Comparison of ENCODE assay signal across 26 cellular contexts in the genomic region with DNA sequence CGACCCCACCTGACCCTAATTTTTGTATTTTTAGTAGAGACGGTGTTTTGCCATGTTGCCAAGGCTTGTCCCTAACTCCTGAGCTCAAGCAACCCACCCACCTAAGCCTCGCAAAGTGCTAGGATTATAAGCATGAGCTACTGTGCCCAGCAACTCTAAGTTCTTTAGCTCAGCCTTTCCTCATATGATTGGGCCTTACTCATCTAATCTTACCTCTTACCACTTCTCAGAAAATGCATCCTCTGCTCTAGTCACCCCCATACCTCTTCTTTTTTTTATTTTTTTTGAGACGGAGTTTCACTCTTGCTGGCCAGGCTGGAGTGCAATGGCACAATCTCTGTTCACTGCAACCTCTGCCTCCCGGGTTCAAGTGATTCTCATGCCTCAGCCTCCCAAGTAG.
"Had no signal": no experiment of that assay in that cellular context is flagged by ENCODE, and none has a peak within 500 bp of the region (broad histone marks: within the 10 kb centered on the region; RNA-seq: fewer than 3 reads in every experiment).

No MANE protein-coding gene starts in this region.

- H3K4me3 Mint-ChIP-seq: mesothelial cell of epicardium; natural killer cell; nephron progenitor cell; neural progenitor cell; stimulated activated naive CD8-positive, alpha-beta T cell treated with anti-CD3 and anti-CD28 coated beads, Interleukin-15, amount 100 ng/mL, for 72 hours; type B pancreatic cell had no signal

- H3K4me1 ChIP-seq: parathyroid adenoma, right atrium auricular region, tibial nerve, uterus had no signal

- H3K4me3 ChIP-seq: hepatocyte, left ventricle myocardium inferior, lung, neural progenitor cell, right atrium auricular region, right lobe of liver, smooth muscle cell, tibial nerve, uterus had no signal

- H3K4me1 Mint-ChIP-seq: natural killer cell; stimulated activated naive CD8-positive, alpha-beta T cell treated with anti-CD3 and anti-CD28 coated beads, Interleukin-15, amount 100 ng/mL, for 72 hours had no signal

- H3K27ac Mint-ChIP-seq: mesothelial cell of epicardium, natural killer cell, neural progenitor cell, type B pancreatic cell had no signal

- H3K9me3 Mint-ChIP-seq: natural killer cell had no signal

- H3K27me3 ChIP-seq: hepatocyte, neural progenitor cell, neutrophil, right atrium auricular region, right lobe of liver, tibial nerve, uterus had no signal

- H3K27me3 Mint-ChIP-seq: naive B cell; stimulated activated naive CD8-positive, alpha-beta T cell treated with anti-CD3 and anti-CD28 coated beads, Interleukin-15, amount 100 ng/mL, for 72 hours; type B pancreatic cell had no signal

- H3K36me3 ChIP-seq: neural progenitor cell, neutrophil, uterus had no signal

- DNase-seq: islet precursor cell; left ventricle myocardium inferior; mesendoderm; naive B cell; natural killer cell; nephron progenitor cell; occipital lobe; right lobe of liver; stimulated activated CD4-positive, alpha-beta T cell treated with anti-CD3 and anti-CD28 coated beads, Interleukin-1b, Interleukin-23, amount 100 ng/mL, for 48 hours; stimulated activated CD4-positive, alpha-beta T cell treated with anti-CD3 and anti-CD28 coated beads, Interleukin-2, amount 100 ng/mL, for 48 hours; stimulated activated CD4-positive, alpha-beta T cell treated with anti-CD3 and anti-CD28 coated beads, Interleukin-4, amount 100 ng/mL, for 4 hours; stimulated activated CD8-positive, alpha-beta memory T cell treated with anti-CD3 and anti-CD28 coated beads, Interleukin-4, amount 100 ng/mL, for 48 hours; stimulated activated naive CD4-positive, alpha-beta T cell treated with Interleukin-2 at 50 U/mL for 16 hours; stimulated activated naive CD8-positive, alpha-beta T cell treated with anti-CD3 and anti-CD28 coated beads, Interleukin-15, amount 100 ng/mL, for 72 hours; substantia nigra; uterus had no signal

- H3K9me3 ChIP-seq: left ventricle myocardium inferior, neutrophil, right atrium auricular region, right lobe of liver, tibial nerve, uterus had no signal

- H3K36me3 Mint-ChIP-seq: natural killer cell had no signal

- ATAC-seq: natural killer cell; right lobe of liver; stimulated activated naive CD8-positive, alpha-beta T cell treated with anti-CD3 and anti-CD28 coated beads, Interleukin-15, amount 100 ng/mL, for 72 hours had no signal
